ENCODE assay signal across 11 cellular contexts in genomic region chr7:155752756-155753445, GRCh38. TPM values are rescaled to one million over a fixed set of nuclear protein-coding genes. Genes with fewer than 3 reads are reported as not detected.
DNase-seq lines count a peak whose midpoint lies in the region; ATAC-seq, FAIRE-seq and TF ChIP-seq lines count a peak whose summit lies in the region.
"Had no signal": no experiment of that assay in that cellular context is flagged by ENCODE, and none has a peak within 500 bp of the region (broad histone marks: within the 10 kb centered on the region; RNA-seq: fewer than 3 reads in every experiment).

No MANE protein-coding gene starts in this region.

- no peak overlapping the region for H3K4me3 Mint-ChIP-seq in stimulated activated naive CD8-positive, alpha-beta T cell treated with anti-CD3 and anti-CD28 coated beads, Interleukin-15, Interleukin-2, amounts not matched to agents 100 ng/mL and 50 ng/mL, for 24 hours

- no peaks in the 10 kb centered on the region for H3K9me3 ChIP-seq in upper lobe of right lung

- no peak overlapping the region for H3K4me3 ChIP-seq in upper lobe of right lung

- FAIRE-seq in RCC 7860 (lab: Jason Lieb, UNC): no peak
- FAIRE-seq: endothelial cell of umbilical vein had no signal

- TF ChIP-seq CTCF in upper lobe of right lung (IDR thresholded peaks at IDR 0.05): no peak

- H3K36me3 ChIP-seq in upper lobe of right lung: peaks cover 15% of the 10 kb centered on the region

- no peak for DNase-seq in stimulated activated naive CD8-positive, alpha-beta T cell treated with anti-CD3 and anti-CD28 coated beads, Interleukin-15, Interleukin-2, amounts not matched to agents 100 U/mL and 50 U/mL, for 24 hours
- DNase-seq in RCC 7860 (ENCODE audit: low spot score) (peak; percentile 34), upper lobe of right lung (no peak), GDM1 (lab: John Stamatoyannopoulos, UW) (no peak), HPDE6-E6E7 (ENCODE audit: extremely low spot score) (no peak), NCI-H446 (lab: John Stamatoyannopoulos, UW) (no peak)
- DNase-seq: H7, NCI-H2171 treated with DMSO at 0.1 percent for 48 hours had no signal

- H3K27ac Mint-ChIP-seq in stimulated activated naive CD8-positive, alpha-beta T cell treated with anti-CD3 and anti-CD28 coated beads, Interleukin-15, Interleukin-2, amounts not matched to agents 100 ng/mL and 50 ng/mL, for 24 hours: peak overlapping the region; percentile 3

- H3K27me3 Mint-ChIP-seq in stimulated activated naive CD8-positive, alpha-beta T cell treated with anti-CD3 and anti-CD28 coated beads, Interleukin-15, Interleukin-2, amounts not matched to agents 100 ng/mL and 50 ng/mL, for 24 hours: no peaks in the 10 kb centered on the region

- no peaks in the 10 kb centered on the region for H3K9me3 Mint-ChIP-seq in stimulated activated naive CD8-positive, alpha-beta T cell treated with anti-CD3 and anti-CD28 coated beads, Interleukin-15, Interleukin-2, amounts not matched to agents 100 ng/mL and 50 ng/mL, for 24 hours

- no peak overlapping the region for H3K27ac ChIP-seq in upper lobe of right lung

- H3K4me1 ChIP-seq in upper lobe of right lung: peaks cover 51% of the 10 kb centered on the region

- ATAC-seq in stimulated activated naive CD8-positive, alpha-beta T cell treated with anti-CD3 and anti-CD28 coated beads, Interleukin-15, Interleukin-2, amounts not matched to agents 100 U/mL and 50 U/mL, for 24 hours: no peak
- ATAC-seq in HG02840 (IDR thresholded peaks at IDR 0.05; ENCODE audit: low FRiP score, unreplicated experiment) (peak; percentile 54), upper lobe of right lung (peak; percentile 66)

- peaks cover 52% of the 10 kb centered on the region for H3K36me3 Mint-ChIP-seq in stimulated activated naive CD8-positive, alpha-beta T cell treated with anti-CD3 and anti-CD28 coated beads, Interleukin-15, Interleukin-2, amounts not matched to agents 100 ng/mL and 50 ng/mL, for 24 hours (ENCODE audit: low read depth)

- peaks cover 86% of the 10 kb centered on the region for H3K4me1 Mint-ChIP-seq in stimulated activated naive CD8-positive, alpha-beta T cell treated with anti-CD3 and anti-CD28 coated beads, Interleukin-15, Interleukin-2, amounts not matched to agents 100 ng/mL and 50 ng/mL, for 24 hours (ENCODE audit: low read depth)

- intact Hi-C loops in upper lobe of right lung (cut with DNase I): no loop called here

- H3K27me3 ChIP-seq in upper lobe of right lung: no peaks in the 10 kb centered on the region

RNA-seq across cellular contexts. Expression of gene SHH, which starts 59.4 kb away (rescaled TPM):
- total RNA-seq in upper lobe of right lung: 10.1 TPM
- total RNA-seq: endothelial cell of umbilical vein had no signal
